Comparison of ENCODE assay signal across 9 cellular contexts in the genomic region with DNA sequence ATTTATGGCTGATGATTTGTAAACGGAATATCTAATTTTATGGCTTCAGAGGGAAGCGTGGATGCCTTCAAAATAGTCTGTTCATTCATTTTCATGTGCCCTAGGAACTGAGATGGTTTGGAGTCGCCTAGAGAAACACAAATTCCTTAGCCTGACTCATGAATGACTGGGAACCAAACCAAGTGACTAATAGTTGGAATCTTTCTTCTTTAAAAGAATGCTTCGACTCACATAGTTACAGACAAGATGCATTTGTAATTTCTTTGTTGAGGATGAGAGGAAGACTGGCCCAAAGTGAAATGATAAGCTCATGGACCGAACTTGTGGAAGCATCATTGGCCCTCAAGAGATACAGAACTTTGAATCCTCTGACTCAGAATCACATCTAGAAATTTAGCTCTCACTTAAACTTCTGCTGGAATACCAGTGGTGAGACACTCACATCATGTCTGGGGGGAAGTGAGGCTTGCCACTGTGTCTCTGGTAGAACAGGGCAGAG.
DNase-seq lines count a peak whose midpoint lies in the region; ATAC-seq, FAIRE-seq and TF ChIP-seq lines count a peak whose summit lies in the region.
"Had no signal": no experiment of that assay in that cellular context is flagged by ENCODE, and none has a peak within 500 bp of the region (broad histone marks: within the 10 kb centered on the region; RNA-seq: fewer than 3 reads in every experiment).

No MANE protein-coding gene starts in this region.

- no peaks in the 10 kb centered on the region for H3K4me1 Mint-ChIP-seq in activated naive CD4-positive, alpha-beta T cell treated with anti-CD3 and anti-CD28 coated beads, Interleukin-2, amount 10 ng/mL, durations not matched to agents 7 days and 5 days
- H3K4me1 Mint-ChIP-seq in immature natural killer cell: no peaks in the 10 kb centered on the region

- no peaks in the 10 kb centered on the region for H3K36me3 Mint-ChIP-seq in activated naive CD4-positive, alpha-beta T cell treated with anti-CD3 and anti-CD28 coated beads, Interleukin-2, amount 10 ng/mL, durations not matched to agents 7 days and 5 days
- no peaks in the 10 kb centered on the region for H3K36me3 Mint-ChIP-seq in immature natural killer cell

- DNase-seq in EL (peak; percentile 89), SW 1271 (lab: John Stamatoyannopoulos, UW) (peak; percentile 35 to 68), foreskin keratinocyte (peak; percentile 87 to 93), pons (ENCODE audit: low spot score) (peak; percentile 7), GM12891 (ENCODE audit: insufficient read length, low spot score) (no peak), cerebellum (ENCODE audit: low spot score) (no peak), immature natural killer cell (no peak)
- no peak for DNase-seq in activated naive CD4-positive, alpha-beta T cell treated with anti-CD3 and anti-CD28 coated beads, Interleukin-2, amount 10 ng/mL, durations not matched to agents 7 days and 5 days
- DNase-seq: activated T-cell treated with anti-CD3 and anti-CD28 coated beads, Interleukin-2, amount 50 U/mL, for 24 hours had no signal

- H3K27me3 Mint-ChIP-seq in activated naive CD4-positive, alpha-beta T cell treated with anti-CD3 and anti-CD28 coated beads, Interleukin-2, amount 10 ng/mL, durations not matched to agents 7 days and 5 days: no peaks in the 10 kb centered on the region
- peaks cover 0 to 1% (median 0%) of the 10 kb centered on the region in 3 donors for H3K27me3 Mint-ChIP-seq in immature natural killer cell (ENCODE audit: low read depth in 3 of 3)
- H3K27me3 Mint-ChIP-seq: activated T-cell treated with anti-CD3 and anti-CD28 coated beads, Interleukin-2, amount 50 U/mL, for 24 hours had no signal

- no peak for FAIRE-seq in GM12891 (lab: Jason Lieb, UNC)

- CTCF ChIA-PET in activated naive CD4-positive, alpha-beta T cell treated with anti-CD3 and anti-CD28 coated beads, Interleukin-2, amount 10 ng/mL, durations not matched to agents 7 days and 5 days (lab: Charles Lee): no interaction called here

- H3K27ac ChIP-seq in foreskin keratinocyte: peak overlapping the region; percentile 72

- peaks cover 7% of the 10 kb centered on the region for H3K9me3 Mint-ChIP-seq in activated naive CD4-positive, alpha-beta T cell treated with anti-CD3 and anti-CD28 coated beads, Interleukin-2, amount 10 ng/mL, durations not matched to agents 7 days and 5 days
- H3K9me3 Mint-ChIP-seq in immature natural killer cell: peaks cover 2 to 28% (median 13%) of the 10 kb centered on the region in 6 donors

- TF ChIP-seq POLR2A in GM12891 (IDR thresholded peaks at IDR 0.05; ENCODE audit: low read depth, low read length): no peak

- H3K27ac Mint-ChIP-seq in activated naive CD4-positive, alpha-beta T cell treated with anti-CD3 and anti-CD28 coated beads, Interleukin-2, amount 10 ng/mL, durations not matched to agents 7 days and 5 days: no peak overlapping the region
- no peak overlapping the region for H3K27ac Mint-ChIP-seq in immature natural killer cell
- H3K27ac Mint-ChIP-seq: activated T-cell treated with anti-CD3 and anti-CD28 coated beads, Interleukin-2, amount 50 U/mL, for 24 hours had no signal

- no peak for TF ChIP-seq CTCF in foreskin keratinocyte (conservative IDR thresholded peaks at IDR 0.05)

- H3K4me1 ChIP-seq in foreskin keratinocyte: peaks cover 30% of the 10 kb centered on the region

- H3K27me3 ChIP-seq in foreskin keratinocyte: no peaks in the 10 kb centered on the region

- ATAC-seq in foreskin keratinocyte: peak; percentile 91

- H3K4me3 Mint-ChIP-seq in activated naive CD4-positive, alpha-beta T cell treated with anti-CD3 and anti-CD28 coated beads, Interleukin-2, amount 10 ng/mL, durations not matched to agents 7 days and 5 days: no peak overlapping the region
- H3K4me3 Mint-ChIP-seq in immature natural killer cell: no peak overlapping the region
- H3K4me3 Mint-ChIP-seq: activated T-cell treated with anti-CD3 and anti-CD28 coated beads, Interleukin-2, amount 50 U/mL, for 24 hours had no signal

TF ChIP-seq in GM12891, 5 proteins besides CTCF, POLR2A, EP300 and RAD21:
- no peak for TF ChIP-seq PAX5 (IDR thresholded peaks at IDR 0.05; ENCODE audit: insufficient read depth, low read length, severe bottlenecking)

Comparison
In these comparisons a context has a peak if more than half of its experiments do, and no peak if none do; other contexts are left out.
1. DNase-seq: peak in EL (single experiment), SW 1271 (2 of 2), foreskin keratinocyte (2 of 2) and pons (single experiment); none in activated naive CD4-positive, alpha-beta T cell treated with anti-CD3 and anti-CD28 coated beads, Interleukin-2, amount 10 ng/mL, durations not matched to agents 7 days and 5 days (single experiment), GM12891 (single experiment), cerebellum (single experiment) and immature natural killer cell (0 of 3).